Comparison of ENCODE assay signal across 1 cellular context in the genomic region with DNA sequence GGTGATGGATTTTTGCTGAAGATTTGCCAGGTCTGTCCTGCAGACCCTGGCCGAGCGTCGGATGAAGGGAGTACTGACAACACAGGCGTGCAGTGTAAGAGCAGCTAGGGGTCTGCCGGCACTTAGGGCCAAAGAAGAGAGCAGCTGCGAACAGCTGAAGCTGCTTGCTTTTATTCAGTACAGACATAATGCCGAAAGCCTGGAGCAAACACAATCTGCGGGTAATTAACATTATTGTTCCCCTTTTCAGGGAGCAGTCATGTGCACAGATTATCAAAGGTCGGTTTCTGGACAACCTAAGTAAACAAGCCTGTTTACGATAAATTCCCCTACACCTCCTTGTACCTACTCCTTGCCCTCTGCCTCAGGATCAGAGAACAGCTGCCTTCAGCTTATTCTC.
TF ChIP-seq lines count a peak whose summit lies in the region.

No MANE protein-coding gene starts in this region.

TF ChIP-seq in GM23338, 12 proteins besides CTCF, POLR2A, EP300 and RAD21 (continued from another document):
- TF ChIP-seq, protein P1, sequence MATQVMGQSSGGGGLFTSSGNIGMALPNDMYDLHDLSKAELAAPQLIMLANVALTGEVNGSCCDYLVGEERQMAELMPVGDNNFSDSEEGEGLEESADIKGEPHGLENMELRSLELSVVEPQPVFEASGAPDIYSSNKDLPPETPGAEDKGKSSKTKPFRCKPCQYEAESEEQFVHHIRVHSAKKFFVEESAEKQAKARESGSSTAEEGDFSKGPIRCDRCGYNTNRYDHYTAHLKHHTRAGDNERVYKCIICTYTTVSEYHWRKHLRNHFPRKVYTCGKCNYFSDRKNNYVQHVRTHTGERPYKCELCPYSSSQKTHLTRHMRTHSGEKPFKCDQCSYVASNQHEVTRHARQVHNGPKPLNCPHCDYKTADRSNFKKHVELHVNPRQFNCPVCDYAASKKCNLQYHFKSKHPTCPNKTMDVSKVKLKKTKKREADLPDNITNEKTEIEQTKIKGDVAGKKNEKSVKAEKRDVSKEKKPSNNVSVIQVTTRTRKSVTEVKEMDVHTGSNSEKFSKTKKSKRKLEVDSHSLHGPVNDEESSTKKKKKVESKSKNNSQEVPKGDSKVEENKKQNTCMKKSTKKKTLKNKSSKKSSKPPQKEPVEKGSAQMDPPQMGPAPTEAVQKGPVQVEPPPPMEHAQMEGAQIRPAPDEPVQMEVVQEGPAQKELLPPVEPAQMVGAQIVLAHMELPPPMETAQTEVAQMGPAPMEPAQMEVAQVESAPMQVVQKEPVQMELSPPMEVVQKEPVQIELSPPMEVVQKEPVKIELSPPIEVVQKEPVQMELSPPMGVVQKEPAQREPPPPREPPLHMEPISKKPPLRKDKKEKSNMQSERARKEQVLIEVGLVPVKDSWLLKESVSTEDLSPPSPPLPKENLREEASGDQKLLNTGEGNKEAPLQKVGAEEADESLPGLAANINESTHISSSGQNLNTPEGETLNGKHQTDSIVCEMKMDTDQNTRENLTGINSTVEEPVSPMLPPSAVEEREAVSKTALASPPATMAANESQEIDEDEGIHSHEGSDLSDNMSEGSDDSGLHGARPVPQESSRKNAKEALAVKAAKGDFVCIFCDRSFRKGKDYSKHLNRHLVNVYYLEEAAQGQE (IDR thresholded peaks at IDR 0.05; ENCODE audit: unreplicated experiment) = no peak
- no peak for TF ChIP-seq ZNF462 (CRISPR knock-in tag; IDR thresholded peaks at IDR 0.05)
- TF ChIP-seq ZNF331 (CRISPR knock-in tag; IDR thresholded peaks at IDR 0.05; ENCODE audit: low read depth) = no peak
- TF ChIP-seq EZH2 (IDR thresholded peaks at IDR 0.05; ENCODE audit: low read depth, unreplicated experiment) = no peak
TF ChIP-seq in GM23338: peak in this region for 0.
